ENCODE assay signal across 22 cellular contexts in genomic region chr1:226305184-226305583, GRCh38. TPM values are rescaled to one million over a fixed set of nuclear protein-coding genes. Genes with fewer than 3 reads are reported as not detected.
DNase-seq lines count a peak whose midpoint lies in the region; ATAC-seq, FAIRE-seq and TF ChIP-seq lines count a peak whose summit lies in the region.
"Had no signal": no experiment of that assay in that cellular context is flagged by ENCODE, and none has a peak within 500 bp of the region (broad histone marks: within the 10 kb centered on the region; RNA-seq: fewer than 3 reads in every experiment).

No MANE protein-coding gene starts in this region.

- no peak overlapping the region for H2BK20ac ChIP-seq in H9 (ENCODE audit: low read depth, low read length, poor library complexity, severe bottlenecking)

- peaks cover 86% of the 10 kb centered on the region for H3K79me2 ChIP-seq in DND-41 (ENCODE audit: insufficient read depth, low read length)
- peaks cover 6% of the 10 kb centered on the region; the same call in 1 of the 2 replicates for H3K79me2 ChIP-seq in H9 (ENCODE audit: insufficient read depth, low read length)

- no peak overlapping the region for H3K56ac ChIP-seq in H9 (ENCODE audit: insufficient read length, low read depth, low read length)

- H3K4me1 Mint-ChIP-seq in H9 (peaks cover 33 to 38% of the 10 kb centered on the region in 2 experiments), T-helper 17 cell (peaks cover 25% of the 10 kb centered on the region), nephron progenitor cell (peaks cover 43% of the 10 kb centered on the region)

- no peak overlapping the region for H3K18ac ChIP-seq in H9 (ENCODE audit: insufficient read length, low read depth, low read length)

- no CpG with 5 or more reads among the region's 5 CpGs for WGBS in H9 (ENCODE audit: extremely low coverage, insufficient read length, low lambda C conversion rate)

- H3T11ph ChIP-seq in H9 (ENCODE audit: low read length): no peak overlapping the region

- peaks cover 42% of the 10 kb centered on the region for H3K4me1 ChIP-seq in DND-41 (ENCODE audit: insufficient read depth, low read length)
- H3K4me1 ChIP-seq in H9 (ENCODE audit: insufficient read depth, low read length): peaks cover 7% of the 10 kb centered on the region; the same call in 1 of the 2 replicates

- no peak overlapping the region for H2BK12ac ChIP-seq in H9 (ENCODE audit: insufficient read length, low read depth, low read length)

- H3K27ac Mint-ChIP-seq in H9 (peak overlapping the region in 2 of 3 experiments; percentile 6 to 66; a peak in 3 of 7 replicates), T-helper 17 cell (peak overlapping the region; percentile 59), nephron progenitor cell (peak overlapping the region; percentile 89)

- H3K23me2 ChIP-seq in H9 (ENCODE audit: insufficient read length, low read depth, low read length, poor library complexity, severe bottlenecking): peaks cover 11% of the 10 kb centered on the region

- no peak overlapping the region for H3K27ac ChIP-seq in DND-41 (ENCODE audit: low read length)
- H3K27ac ChIP-seq in H9 (ENCODE audit: insufficient read length, low read depth, low read length): no peak overlapping the region
- H3K27ac ChIP-seq: BLaER1 treated with 17β-estradiol and CSF1 and Interleukin-3, amounts not matched to agents 10 nM and 100 nM had no signal

- H3K27me3 ChIP-seq in DND-41 (ENCODE audit: insufficient read depth, low read length, poor library complexity): no peaks in the 10 kb centered on the region
- no peaks in the 10 kb centered on the region; the same call in 1 of the 2 replicates for H3K27me3 ChIP-seq in H9 (ENCODE audit: insufficient read depth, low read length)

- H4K20me1 ChIP-seq in DND-41 (ENCODE audit: insufficient read depth, low read length): peaks cover 25% of the 10 kb centered on the region; the same call in 1 of the 2 replicates
- no peaks in the 10 kb centered on the region for H4K20me1 ChIP-seq in H9 (ENCODE audit: control insufficient read depth, insufficient read depth, insufficient read length)

- H2BK120ac ChIP-seq in H9 (ENCODE audit: low read depth, low read length, poor library complexity, severe bottlenecking): no peak overlapping the region

- no peak for TF ChIP-seq CTCF in DND-41 (IDR thresholded peaks at IDR 0.05; ENCODE audit: borderline replicate concordance, extremely low read depth, low read length, poor library complexity, severe bottlenecking)
- no peak for TF ChIP-seq CTCF in H9 (conservative IDR thresholded peaks at IDR 0.05)
- TF ChIP-seq CTCF in nephron progenitor cell (IDR thresholded peaks at IDR 0.05): no peak
- TF ChIP-seq CTCF in GM20000 (IDR thresholded peaks at IDR 0.05; ENCODE audit: extremely low read depth, missing control alignments): no peak

- H2BK15ac ChIP-seq in H9 (ENCODE audit: low read depth, low read length): no peak overlapping the region

- H3K36me3 Mint-ChIP-seq in H9 (ENCODE audit: insufficient read depth in 1 of 3, low read depth in 3 of 3) (peaks cover 0 to 3% (median 0%) of the 10 kb centered on the region in 3 experiments; a peak in 3 of 7 replicates), T-helper 17 cell (ENCODE audit: low read depth) (peaks cover 12% of the 10 kb centered on the region), nephron progenitor cell (ENCODE audit: low read depth) (peaks cover 28% of the 10 kb centered on the region)

- H4K8ac ChIP-seq in H9 (replicated peaks; ENCODE audit: insufficient read length, low read depth, low read length): no peak overlapping the region

- no peak overlapping the region for H2AK5ac ChIP-seq in H9 (ENCODE audit: insufficient read length, low read length)

- H3K36me3 ChIP-seq in DND-41 (ENCODE audit: insufficient read depth, low read length): peaks cover 17% of the 10 kb centered on the region

- no peak overlapping the region for H2BK5ac ChIP-seq in H9 (ENCODE audit: insufficient read length, low read length)

- FAIRE-seq in GM19239 (lab: Jason Lieb, UNC): no peak
- FAIRE-seq: GM12878 had no signal

- H3K4ac ChIP-seq in H9 (ENCODE audit: low read depth, low read length): no peak overlapping the region

- H3K27me3 Mint-ChIP-seq in H9 (ENCODE audit: low read depth) (peaks cover 6% of the 10 kb centered on the region), T-helper 17 cell (peaks cover 7% of the 10 kb centered on the region), nephron progenitor cell (ENCODE audit: low read depth, poor library complexity) (peaks cover 3% of the 10 kb centered on the region)

- H4K5ac ChIP-seq in H9 (ENCODE audit: insufficient read length, low read depth, low read length): no peak overlapping the region

- no peak for DNase-seq in DND-41
- DNase-seq in H9: no peak
- DNase-seq in T-helper 17 cell: no peak
- no peak for DNase-seq in nephron progenitor cell
- no peak for DNase-seq in GM19239 (ENCODE audit: insufficient read length, low spot score)
- DNase-seq in GM20000 (ENCODE audit: low spot score): no peak
- no peak for DNase-seq in NCI-H2196 (lab: John Stamatoyannopoulos, UW; ENCODE audit: unreplicated experiment)
- DNase-seq: Caco-2; CD4-positive, alpha-beta memory T cell; DMS 273 treated with DMSO at 0.1 percent for 48 hours; DMS79 treated with DMSO at 0.1 percent for 48 hours; GOT3; MM.1S; NCI-H1092; NCI-H1436; NCI-H187 treated with DMSO at 0.1 percent for 48 hours; NCI-H2227 treated with DMSO at 0.1 percent for 48 hours; NCI-H524; PC-3; SHP77 had no signal

- H3K9ac ChIP-seq in DND-41 (ENCODE audit: low read depth, low read length) (no peak overlapping the region), H9 (ENCODE audit: extremely low read depth, insufficient read length, low read length) (no peak overlapping the region)
- H3K9ac ChIP-seq: BLaER1 treated with 17β-estradiol and CSF1 and Interleukin-3, amounts not matched to agents 10 nM and 100 nM had no signal

- H3K4me2 ChIP-seq in DND-41 (ENCODE audit: insufficient read depth, low read length) (peak overlapping the region; percentile 27; the same call in 1 of the 2 replicates), H9 (ENCODE audit: insufficient read depth, insufficient read length, low read length) (no peak overlapping the region)

- H3K23ac ChIP-seq in H9 (ENCODE audit: insufficient read length, low read depth, low read length): no peak overlapping the region

- no peaks in the 10 kb centered on the region for H3K9me3 ChIP-seq in DND-41 (ENCODE audit: insufficient read depth, low read length, severe bottlenecking)
- H3K9me3 ChIP-seq in H9 (ENCODE audit: control insufficient read depth, low read depth, low read length): no peaks in the 10 kb centered on the region
- H3K9me3 ChIP-seq in T-helper 17 cell (ENCODE audit: control insufficient read depth, low read length, poor library complexity, severe bottlenecking): no peaks in the 10 kb centered on the region
- H3K9me3 ChIP-seq: BLaER1 treated with 17β-estradiol and CSF1 and Interleukin-3, amounts not matched to agents 10 nM and 100 nM; Caco-2 had no signal

- no peak overlapping the region for H2AFZ ChIP-seq in DND-41 (ENCODE audit: low read depth, low read length)
- H2AFZ ChIP-seq in H9 (ENCODE audit: low read length): no peak overlapping the region

- ATAC-seq in DND-41 (ENCODE audit: insufficient read depth, low read depth): no peak
- no peak for ATAC-seq in T-helper 17 cell
- ATAC-seq: GM12878, PC-3 had no signal

- no peak overlapping the region for H3K4me3 ChIP-seq in DND-41 (ENCODE audit: low read depth in 1 of 2, low read length in 2 of 2)
- H3K4me3 ChIP-seq: BLaER1 treated with 17β-estradiol and CSF1 and Interleukin-3, amounts not matched to agents 10 nM and 100 nM; GM12878 had no signal

- no peaks in the 10 kb centered on the region for H3K9me3 Mint-ChIP-seq in H9
- H3K9me3 Mint-ChIP-seq in nephron progenitor cell: no peaks in the 10 kb centered on the region
- H3K9me3 Mint-ChIP-seq: CD4-positive, alpha-beta memory T cell had no signal

- H3K79me1 ChIP-seq in H9 (ENCODE audit: insufficient read depth, low read depth, low read length, poor library complexity, severe bottlenecking): peaks cover 10% of the 10 kb centered on the region

- H3K14ac ChIP-seq in H9 (ENCODE audit: insufficient read depth, low read length): no peak overlapping the region

- H3K4me3 Mint-ChIP-seq in H9 (peak overlapping the region in 1 of 2 experiments; percentile 16; a peak in 1 of 5 replicates), T-helper 17 cell (no peak overlapping the region), nephron progenitor cell (no peak overlapping the region)

- no peak overlapping the region for H4K91ac ChIP-seq in H9 (ENCODE audit: insufficient read length, low read depth, low read length)

RNA-seq across cellular contexts. Expression of gene LIN9, which starts 3.8 kb away (rescaled TPM):
- total RNA-seq in H9 (2021) (9.5 TPM in 2 replicates), T-helper 17 cell (1 to 10 TPM; 2.5 to 2.8 TPM)

Comparison
In these comparisons a context has a peak if more than half of its experiments do, and no peak if none do; other contexts are left out.
1. H3K27ac Mint-ChIP-seq: peak in every context shown above with its lines; median percentile 89 in nephron progenitor cell; 59 in T-helper 17 cell; 36 in H9.